In the genomic region with DNA sequence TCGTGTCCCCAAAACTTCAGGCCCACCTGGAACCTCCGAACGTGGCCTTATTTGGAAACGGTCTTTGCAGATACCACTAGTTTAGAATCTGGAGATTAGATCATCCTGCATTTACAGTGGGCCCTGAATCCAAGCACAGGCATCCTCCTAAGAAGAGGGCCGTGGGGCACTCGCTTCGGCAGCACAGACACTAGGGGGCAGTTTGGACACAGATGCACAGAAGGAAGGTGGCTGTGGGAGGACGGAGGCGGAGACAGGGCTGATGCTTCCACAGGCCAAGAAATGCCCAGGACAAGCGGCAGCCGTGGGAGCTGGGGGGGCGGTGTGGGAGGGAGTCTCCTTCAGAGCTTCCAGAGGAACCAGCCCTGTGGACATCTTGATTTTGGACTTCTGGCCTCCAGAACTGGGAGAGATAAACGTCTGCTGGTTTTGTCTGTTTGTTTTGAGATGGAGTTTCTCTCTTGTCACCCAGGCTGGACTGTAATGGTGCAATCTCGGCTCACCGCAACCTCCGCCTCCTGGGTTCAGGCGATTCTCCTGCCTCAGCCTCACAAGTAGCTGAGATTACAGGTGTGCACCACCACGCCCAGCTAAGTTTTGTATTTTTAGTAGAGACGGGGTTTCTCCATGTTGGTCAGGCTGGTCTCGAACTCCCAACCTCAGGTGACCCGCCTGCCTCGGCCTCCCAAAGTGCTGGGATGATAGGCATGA, we compare ENCODE assay signal across 9 cellular contexts. TPM values are rescaled to one million over a fixed set of nuclear protein-coding genes. Genes with fewer than 3 reads are reported as not detected.
DNase-seq lines count a peak whose midpoint lies in the region; FAIRE-seq and TF ChIP-seq lines count a peak whose summit lies in the region.
"Not testable (repeated sequence)": the region's sequence is repeated elsewhere in the genome, so short reads cannot be mapped to it uniquely, and the experiment has no call there.
"Had no signal": no experiment of that assay in that cellular context is flagged by ENCODE, and none has a peak within 500 bp of the region (broad histone marks: within the 10 kb centered on the region; RNA-seq: fewer than 3 reads in every experiment).

No MANE protein-coding gene starts in this region.

- peak overlapping the region in 4 of 10 experiments; percentile 15 to 42 (median 24); a peak in 3 of 20 replicates for H3K4me3 ChIP-seq in BLaER1 treated with 17β-estradiol and CSF1 and Interleukin-3, amounts not matched to agents 10 nM and 100 nM
- not testable (repeated sequence) for H3K4me3 ChIP-seq in NB4 (ENCODE audit: low read depth, low read length); fibroblast of mammary gland (ENCODE audit: control insufficient read depth, low read depth, low read length)

- H3K27ac ChIP-seq in BLaER1 treated with 17β-estradiol and CSF1 and Interleukin-3, amounts not matched to agents 10 nM and 100 nM: peak overlapping the region in 9 of 11 experiments; percentile 52 to 82 (median 68); a peak in 18 of 22 replicates

- not testable (repeated sequence) for H3K36me3 Mint-ChIP-seq in activated naive CD8-positive, alpha-beta T cell treated with anti-CD3 and anti-CD28 coated beads for 36 hours

- peaks cover 0 to 33% (median 0%) of the 10 kb centered on the region in 11 experiments; a peak in 8 of 22 replicates for H3K27me3 ChIP-seq in BLaER1 treated with 17β-estradiol and CSF1 and Interleukin-3, amounts not matched to agents 10 nM and 100 nM

- not testable (repeated sequence) for DNase-seq in GM18507 (ENCODE audit: extremely low spot score, insufficient read length, low read depth)
- peak; percentile 71 for DNase-seq in NB4 (ENCODE audit: low read depth)
- peak; percentile 84 for DNase-seq in RPMI8226
- DNase-seq in activated naive CD8-positive, alpha-beta T cell treated with anti-CD3 and anti-CD28 coated beads for 36 hours: peak; percentile 30
- peak; percentile 58 for DNase-seq in fibroblast of mammary gland (ENCODE audit: low read depth)
- peak; percentile 62 to 67 for DNase-seq in lung microvascular endothelial cell (ENCODE audit: low read depth in 2 of 2)
- peak; percentile 56 for DNase-seq in stimulated activated CD8-positive, alpha-beta memory T cell treated with anti-CD3 and anti-CD28 coated beads, Interleukin-4, amount 100 ng/mL, for 48 hours

- not testable (repeated sequence) for H3K36me3 ChIP-seq in BLaER1 treated with 17β-estradiol and CSF1 and Interleukin-3, amounts not matched to agents 10 nM and 100 nM

- TF ChIP-seq CTCF in NB4 (IDR thresholded peaks at IDR 0.05; ENCODE audit: low read depth, low read length) (peak; percentile 79), fibroblast of mammary gland (conservative IDR thresholded peaks at IDR 0.05; ENCODE audit: control insufficient read depth, insufficient read depth, low read depth, low read length) (peak; percentile 69)

- not testable (repeated sequence) for TF ChIP-seq POLR2A in NB4 (IDR thresholded peaks at IDR 0.05; ENCODE audit: extremely low read depth, insufficient read length)

- peaks cover 24% of the 10 kb centered on the region for H3K27me3 Mint-ChIP-seq in activated naive CD8-positive, alpha-beta T cell treated with anti-CD3 and anti-CD28 coated beads for 36 hours

- not testable (repeated sequence) for H3K4me3 Mint-ChIP-seq in activated naive CD8-positive, alpha-beta T cell treated with anti-CD3 and anti-CD28 coated beads for 36 hours

- not testable (repeated sequence) for H3K4me1 Mint-ChIP-seq in activated naive CD8-positive, alpha-beta T cell treated with anti-CD3 and anti-CD28 coated beads for 36 hours

- H3K4me2 ChIP-seq in BLaER1 treated with 17β-estradiol and CSF1 and Interleukin-3, amounts not matched to agents 10 nM and 100 nM: peak overlapping the region; percentile 73 to 98 (median 89)

- H3K27ac Mint-ChIP-seq in activated naive CD8-positive, alpha-beta T cell treated with anti-CD3 and anti-CD28 coated beads for 36 hours: not testable (repeated sequence)

- not testable (repeated sequence) for H3K9me3 Mint-ChIP-seq in activated naive CD8-positive, alpha-beta T cell treated with anti-CD3 and anti-CD28 coated beads for 36 hours

- peak overlapping the region in 10 of 11 experiments; percentile 3 to 78 (median 62); a peak in 17 of 22 replicates for H3K9ac ChIP-seq in BLaER1 treated with 17β-estradiol and CSF1 and Interleukin-3, amounts not matched to agents 10 nM and 100 nM

- peak; percentile 82 for FAIRE-seq in GM18507 (lab: Jason Lieb, UNC)

- H3K4me1 ChIP-seq in BLaER1 treated with 17β-estradiol and CSF1 and Interleukin-3, amounts not matched to agents 10 nM and 100 nM: peaks cover 47 to 96% (median 92%) of the 10 kb centered on the region in 10 experiments

- H3K9me3 ChIP-seq in BLaER1 treated with 17β-estradiol and CSF1 and Interleukin-3, amounts not matched to agents 10 nM and 100 nM (replicated peaks in 1 of 11): not testable (repeated sequence)

- peaks cover 0 to 12% (median 0%) of the 10 kb centered on the region in 11 experiments; a peak in 3 of 22 replicates for H4K20me1 ChIP-seq in BLaER1 treated with 17β-estradiol and CSF1 and Interleukin-3, amounts not matched to agents 10 nM and 100 nM

RNA-seq across cellular contexts. Expression of a gene that starts 2.9 kb away (rescaled TPM):
- not detected for total RNA-seq in activated naive CD8-positive, alpha-beta T cell treated with anti-CD3 and anti-CD28 coated beads for 36 hours
- total RNA-seq in lung microvascular endothelial cell: not detected in 2 replicates
- total RNA-seq: urinary bladder had no signal

RNA-seq across cellular contexts. Expression of a gene that starts 3.3 kb away (rescaled TPM):
- total RNA-seq in activated naive CD8-positive, alpha-beta T cell treated with anti-CD3 and anti-CD28 coated beads for 36 hours: not detected
- 0.22 TPM in 1 of 2 replicates, not detected in the other for total RNA-seq in lung microvascular endothelial cell
- total RNA-seq: urinary bladder had no signal

RNA-seq across cellular contexts. Expression of a gene that starts 12.7 kb away (rescaled TPM):
- total RNA-seq in activated naive CD8-positive, alpha-beta T cell treated with anti-CD3 and anti-CD28 coated beads for 36 hours: not detected
- total RNA-seq in lung microvascular endothelial cell: not detected in 2 replicates
- total RNA-seq: urinary bladder had no signal

RNA-seq across cellular contexts. Expression of a gene that starts 18.2 kb away (rescaled TPM):
- total RNA-seq in activated naive CD8-positive, alpha-beta T cell treated with anti-CD3 and anti-CD28 coated beads for 36 hours: 1 to 10 TPM; 5.4 to 6.1 TPM
- not detected in 2 replicates for total RNA-seq in lung microvascular endothelial cell
- total RNA-seq: urinary bladder had no signal

RNA-seq across cellular contexts. Expression of a gene that starts 30.2 kb away (rescaled TPM):
- 10 to 100 TPM; 49.3 to 49.6 TPM for total RNA-seq in activated naive CD8-positive, alpha-beta T cell treated with anti-CD3 and anti-CD28 coated beads for 36 hours
- 65.4 and 66.7 TPM in 2 replicates for total RNA-seq in lung microvascular endothelial cell
